Comparison of ENCODE assay signal across 26 cellular contexts in genomic region chr12:2110127-2110526, GRCh38. TPM values are rescaled to one million over a fixed set of nuclear protein-coding genes. Genes with fewer than 3 reads are reported as not detected.
"Had no signal": no experiment of that assay in that cellular context is flagged by ENCODE, and none has a peak within 500 bp of the region (broad histone marks: within the 10 kb centered on the region; RNA-seq: fewer than 3 reads in every experiment).

No MANE protein-coding gene starts in this region.

- H3K27ac ChIP-seq: brain microvascular endothelial cell, KMS-11, Peyer's patch, RWPE1 had no signal

- H3K27me3 ChIP-seq: brain microvascular endothelial cell, cardiac muscle cell, Peyer's patch had no signal

- H3K36me3 ChIP-seq: brain microvascular endothelial cell, cardiac muscle cell, Peyer's patch had no signal

- H3K9ac ChIP-seq: KMS-11 had no signal

- H3K9me3 ChIP-seq: Peyer's patch had no signal

- ATAC-seq: activated CD8-positive, alpha-beta T cell treated with anti-CD3 and anti-CD28 coated beads, Interleukin-2, amount 10 ng/mL, durations not matched to agents 7 days and 5 days; HepG2; WTC11 had no signal

- H3K4me3 ChIP-seq: cardiac muscle cell, Peyer's patch had no signal

- DNase-seq: activated CD4-positive, alpha-beta T cell treated with anti-CD3 and anti-CD28 coated beads for 48 hours; activated CD4-positive, alpha-beta T cell treated with anti-CD3 and anti-CD28 coated beads, Interleukin-2, amount 50 U/mL, for 4 hours; activated CD4-positive, CD25-positive, alpha-beta regulatory T cell treated with anti-CD3 and anti-CD28 coated beads, Interleukin-2, amount 50 U/mL, for 72 hours; activated CD8-positive, alpha-beta T cell treated with anti-CD3 and anti-CD28 coated beads, Interleukin-2, amount 10 ng/mL, durations not matched to agents 7 days and 5 days; activated naive CD4-positive, alpha-beta T cell treated with anti-CD3 and anti-CD28 coated beads for 36 hours; activated T-cell treated with anti-CD3 and anti-CD28 coated beads, Interleukin-2, amount 50 U/mL, for 24 hours; amygdala; brain microvascular endothelial cell; NCI-H1092; NCI-H1417; NCI-H1930; NCI-H2107; NCI-H2171 treated with DMSO at 0.1 percent for 48 hours; NCI-H226; NCI-H510A; NCI-H774; NK-92 treated with Interleukin-12 subunit alpha and Interleukin-12 subunit beta, amount 100 ng/mL, for 24 hours; OCI-M1; SHP77 treated with DMSO at 0.1 percent for 48 hours had no signal

RNA-seq across cellular contexts. Expression of gene CACNA1C, which starts 57.3 kb away (rescaled TPM):
- total RNA-seq: HepG2, MCF 10A had no signal
- polyA plus RNA-seq: HepG2 had no signal
